Comparison of ENCODE assay signal across 1 cellular context in the genomic region with DNA sequence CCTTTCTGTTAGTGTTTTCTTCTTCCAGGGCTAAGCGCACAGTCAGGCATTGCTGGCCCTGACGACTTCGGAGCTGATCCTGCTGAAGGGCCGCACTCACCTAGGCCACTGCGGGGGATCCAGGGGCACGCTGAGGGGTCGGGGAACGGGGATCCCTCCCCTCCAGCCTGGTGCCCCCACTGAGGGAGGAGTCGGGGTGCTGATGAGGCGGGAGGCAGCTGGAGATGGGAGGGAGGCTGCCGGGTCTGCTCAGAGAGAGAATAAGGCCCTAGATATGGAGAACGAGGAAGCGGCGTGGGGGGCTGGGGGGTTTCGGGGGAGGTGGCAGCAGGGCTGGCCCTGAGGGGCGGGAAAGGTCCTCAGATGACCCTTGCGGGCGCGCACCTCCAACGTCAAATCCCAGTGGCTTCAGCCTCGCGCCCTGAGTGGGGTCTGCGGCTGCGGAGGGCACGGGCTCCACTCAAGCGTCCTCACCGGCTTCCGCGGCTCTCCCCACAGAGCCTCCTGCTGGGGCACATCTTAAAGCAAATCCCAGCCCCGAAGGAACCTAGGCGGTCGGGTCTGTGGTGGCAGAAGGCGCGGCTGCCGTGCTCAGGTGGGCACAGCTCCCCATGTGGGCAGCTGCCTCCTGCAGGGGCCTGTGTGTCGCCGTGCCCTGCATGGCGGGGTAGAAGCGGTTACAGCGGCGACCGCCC.
TF ChIP-seq lines count a peak whose summit lies in the region.

No MANE protein-coding gene starts in this region.

TF ChIP-seq in endothelial cell of umbilical vein, 7 proteins besides CTCF, POLR2A, EP300 and RAD21:
- TF ChIP-seq POLR2AphosphoS5 (IDR thresholded peaks at IDR 0.05; ENCODE audit: insufficient read depth, low read depth, low read length) = no peak
- no peak for TF ChIP-seq GATA2 (IDR thresholded peaks at IDR 0.05; ENCODE audit: insufficient read depth, insufficient read length, low read depth, low read length)
- TF ChIP-seq, protein P1, sequence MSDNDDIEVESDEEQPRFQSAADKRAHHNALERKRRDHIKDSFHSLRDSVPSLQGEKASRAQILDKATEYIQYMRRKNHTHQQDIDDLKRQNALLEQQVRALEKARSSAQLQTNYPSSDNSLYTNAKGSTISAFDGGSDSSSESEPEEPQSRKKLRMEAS (IDR thresholded peaks at IDR 0.05; ENCODE audit: insufficient read depth, insufficient read length) = no peak
- TF ChIP-seq FOS (IDR thresholded peaks at IDR 0.05; ENCODE audit: borderline replicate concordance, insufficient read depth, low read length) = no peak
- TF ChIP-seq EZH2 (IDR thresholded peaks at IDR 0.05; ENCODE audit: borderline replicate concordance, low read depth, low read length, severe bottlenecking) = no peak
- TF ChIP-seq JUN (IDR thresholded peaks at IDR 0.05; ENCODE audit: borderline replicate concordance, insufficient read depth, insufficient read length, low read depth) = no peak
- TF ChIP-seq MYC (IDR thresholded peaks at IDR 0.05; ENCODE audit: low read depth, low read length) = no peak
TF ChIP-seq in endothelial cell of umbilical vein: peak in this region for 0.
